Comparison of ENCODE assay signal across 17 cellular contexts in the genomic region with DNA sequence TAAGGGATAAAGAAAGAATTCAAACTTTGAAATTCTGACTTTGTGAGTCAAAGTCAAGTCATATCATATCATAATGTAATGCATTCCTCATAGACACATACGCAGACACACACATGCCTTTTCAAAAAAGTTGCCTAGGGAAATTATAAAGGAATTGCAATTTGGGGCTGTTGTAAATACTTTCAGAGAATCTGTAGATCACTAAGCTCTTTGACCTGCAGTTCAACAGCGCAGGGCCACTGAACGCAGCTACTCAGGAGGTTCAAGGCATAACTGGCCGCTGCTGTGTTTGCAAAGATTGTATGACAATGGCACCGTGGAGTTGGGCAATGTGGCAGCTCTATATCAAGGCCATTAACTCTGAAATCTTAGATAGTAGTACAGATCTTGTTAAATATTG.
DNase-seq lines count a peak whose midpoint lies in the region; ATAC-seq, FAIRE-seq and TF ChIP-seq lines count a peak whose summit lies in the region.
"Had no signal": no experiment of that assay in that cellular context is flagged by ENCODE, and none has a peak within 500 bp of the region (broad histone marks: within the 10 kb centered on the region; RNA-seq: fewer than 3 reads in every experiment).

No MANE protein-coding gene starts in this region.

- H3K23ac ChIP-seq in trophoblast cell (ENCODE audit: low read length), result no peak overlapping the region

- peaks cover 69% of the 10 kb centered on the region for H3F3A ChIP-seq in GM23248 (ENCODE audit: insufficient read depth)

- no peak for FAIRE-seq in D721Med (lab: Jason Lieb, UNC)
- FAIRE-seq: TTC549 had no signal

- no peak overlapping the region for H3K18ac ChIP-seq in trophoblast cell (ENCODE audit: low read length)

- H4K91ac ChIP-seq in trophoblast cell (ENCODE audit: low read depth, low read length), result peak overlapping the region; percentile 57

- H3K4me2 ChIP-seq in GM23248 (ENCODE audit: unreplicated experiment) (peak overlapping the region; percentile 75), trophoblast cell (ENCODE audit: low read length) (no peak overlapping the region)

- H3K4ac ChIP-seq in trophoblast cell (ENCODE audit: low read depth, low read length), result no peak overlapping the region

- H3K79me2 ChIP-seq in GM23248 (ENCODE audit: insufficient read depth) (no peaks in the 10 kb centered on the region), trophoblast cell (ENCODE audit: control insufficient read depth, insufficient read depth, low read length, poor library complexity) (no peaks in the 10 kb centered on the region)

- H2BK12ac ChIP-seq in trophoblast cell (ENCODE audit: low read length), result peak overlapping the region; percentile 15

- no peak overlapping the region for H2BK120ac ChIP-seq in trophoblast cell (ENCODE audit: insufficient read depth, low read length, poor library complexity)

- H2AFZ ChIP-seq in GM23248 (no peak overlapping the region), trophoblast cell (ENCODE audit: insufficient read depth, low read length, poor library complexity) (no peak overlapping the region)

- H3K14ac ChIP-seq in trophoblast cell (ENCODE audit: low read length), result no peak overlapping the region

- TF ChIP-seq CTCF in VCaP (conservative IDR thresholded peaks at IDR 0.05) (no peak), fibroblast of the aortic adventitia (IDR thresholded peaks at IDR 0.05; ENCODE audit: insufficient read depth, low read length) (no peak), testis (IDR thresholded peaks at IDR 0.05) (no peak), GM13977 (IDR thresholded peaks at IDR 0.05; ENCODE audit: extremely low read depth, insufficient read depth, missing control alignments) (no peak), D721Med (IDR thresholded peaks at IDR 0.05; ENCODE audit: insufficient read depth, missing control alignments) (no peak)

- H3K79me1 ChIP-seq in trophoblast cell (ENCODE audit: low read length), result peaks cover 14% of the 10 kb centered on the region

- H3K9me3 ChIP-seq in GM23248 (ENCODE audit: low read depth) (no peaks in the 10 kb centered on the region), trophoblast cell (ENCODE audit: insufficient read depth, low read depth, low read length) (no peaks in the 10 kb centered on the region), testis (no peaks in the 10 kb centered on the region)
- H3K9me3 ChIP-seq: transverse colon had no signal

- H3K27me3 ChIP-seq in GM23248 (replicated peaks; ENCODE audit: insufficient read depth) (no peaks in the 10 kb centered on the region), trophoblast cell (ENCODE audit: insufficient read depth, low read length) (no peaks in the 10 kb centered on the region), testis (no peaks in the 10 kb centered on the region)
- H3K27me3 ChIP-seq: transverse colon had no signal

- H3K9me2 ChIP-seq in GM23248 (ENCODE audit: insufficient read depth), result no peaks in the 10 kb centered on the region

- DNase-seq in GM23248 (peak; percentile 66), fibroblast of the aortic adventitia (ENCODE audit: low read depth) (peak; percentile 27), trophoblast cell (peak; percentile 84 to 94), testis (no peak), GM13977 (ENCODE audit: low spot score) (no peak), D721Med (ENCODE audit: insufficient read length, low spot score) (no peak)
- DNase-seq: activated CD4-positive, alpha-beta T cell treated with anti-CD3 and anti-CD28 coated beads, Interleukin-2, amount 10 ng/mL, durations not matched to agents 24 days and 14 days; activated effector memory CD4-positive, alpha-beta T cell treated with Interleukin-2 at 50 U/mL for 16 hours; activated naive CD8-positive, alpha-beta T cell treated with anti-CD3 and anti-CD28 coated beads, Interleukin-2, amount 50 U/mL, for 24 hours; DND-41; Right ventricle myocardium superior; stimulated activated CD4-positive, alpha-beta T cell treated with anti-CD3 and anti-CD28 coated beads, Interleukin-2, amount 100 ng/mL, for 48 hours had no signal

- H3K4me1 ChIP-seq in GM23248 (ENCODE audit: insufficient read depth) (peaks cover 60% of the 10 kb centered on the region), trophoblast cell (ENCODE audit: control insufficient read depth in 1 of 2, insufficient read depth in 2 of 2, low read length in 2 of 2) (peaks cover 5 to 6% of the 10 kb centered on the region in 2 experiments), testis (no peaks in the 10 kb centered on the region)

- H2AK5ac ChIP-seq in trophoblast cell (ENCODE audit: low read length), result no peak overlapping the region

- H3K27ac ChIP-seq in GM23248, result peak overlapping the region; percentile 72
- peak overlapping the region; percentile 68 for H3K27ac ChIP-seq in VCaP
- H3K27ac ChIP-seq in trophoblast cell (ENCODE audit: low read depth, low read length), result peak overlapping the region; percentile 36
- no peak overlapping the region for H3K27ac ChIP-seq in testis
- H3K27ac ChIP-seq: transverse colon had no signal

- H4K12ac ChIP-seq in trophoblast cell (ENCODE audit: low read depth, low read length), result no peak overlapping the region

- peak overlapping the region; percentile 42 for H3K4me3 ChIP-seq in GM23248
- H3K4me3 ChIP-seq in fibroblast of the aortic adventitia (ENCODE audit: low read depth, low read length), result no peak overlapping the region
- no peak overlapping the region for H3K4me3 ChIP-seq in trophoblast cell (ENCODE audit: low read depth, low read length)
- H3K4me3 ChIP-seq in testis, result no peak overlapping the region
- H3K4me3 ChIP-seq: skin epidermis, transverse colon had no signal

- peak overlapping the region; percentile 37; the same call in 1 of the 2 replicates for H3K9ac ChIP-seq in GM23248
- no peak overlapping the region for H3K9ac ChIP-seq in trophoblast cell (ENCODE audit: low read length)

- H3K36me3 ChIP-seq in GM23248 (ENCODE audit: low read depth), result no peaks in the 10 kb centered on the region
- H3K36me3 ChIP-seq in trophoblast cell (ENCODE audit: control insufficient read depth in 1 of 2, insufficient read depth in 2 of 2, low read length in 2 of 2), result no peaks in the 10 kb centered on the region
- no peaks in the 10 kb centered on the region for H3K36me3 ChIP-seq in testis (ENCODE audit: low read depth, missing control alignments)
- H3K36me3 ChIP-seq: transverse colon had no signal

- intact Hi-C loops in testis (cut with DNase I; ENCODE audit: low total_unique reads), result no loop called here

- WGBS in GM23248 (ENCODE audit: low coverage in 1 of 2, low lambda C conversion rate in 2 of 2, missing lambda C conversion rate in 2 of 2), 2 experiments, result 30 to 31% methylated on average over 5 of the region's 5 CpGs
- no CpG with 5 or more reads among the region's 5 CpGs for WGBS in trophoblast cell (ENCODE audit: extremely low coverage, insufficient coverage, insufficient read length)
- WGBS in testis, 2 donors, result 89 to 91% methylated on average over 5 of the region's 5 CpGs

- H4K8ac ChIP-seq in trophoblast cell (ENCODE audit: low read depth, low read length), result no peak overlapping the region

- H4K20me1 ChIP-seq in GM23248 (ENCODE audit: insufficient read depth), result no peaks in the 10 kb centered on the region

- TF ChIP-seq POLR2A in testis (IDR thresholded peaks at IDR 0.05), result no peak

- H2BK5ac ChIP-seq in trophoblast cell (ENCODE audit: low read depth, low read length, poor library complexity), result peak overlapping the region; percentile 66

- ATAC-seq in HG03280 (IDR thresholded peaks at IDR 0.05; ENCODE audit: unreplicated experiment), result no peak
- ATAC-seq: activated naive CD8-positive, alpha-beta T cell treated with anti-CD3 and anti-CD28 coated beads, Interleukin-2, amount 50 U/mL, for 24 hours had no signal

- in situ Hi-C loops in GM23248 (cut with MboI) (loop anchor here (25.0 kb wide), 2 partner anchors 421 to 671 kb away; no protein-coding TSS in a partner anchor), GM13977 (cut with MboI; ENCODE audit: low pct_unique_long_range_greater_than_20kb, low sequenced_read_pairs, unreplicated experiment) (no loop called here)

Comparison
In these comparisons a context has a peak if more than half of its experiments do, and no peak if none do; other contexts are left out.
1. DNase-seq: peak in GM23248 (single experiment), fibroblast of the aortic adventitia (single experiment) and trophoblast cell (2 of 2); none in testis (single experiment), GM13977 (single experiment) and D721Med (single experiment).
2. H3K27ac ChIP-seq: peak in GM23248 (single experiment), VCaP (single experiment) and trophoblast cell (single experiment); none in testis (0 of 2).